11 cellular contexts compared by ENCODE assay signal in genomic region chr7:84701524-84702306, GRCh38.
DNase-seq lines count a peak whose midpoint lies in the region; ATAC-seq and TF ChIP-seq lines count a peak whose summit lies in the region.
"Had no signal": no experiment of that assay in that cellular context is flagged by ENCODE, and none has a peak within 500 bp of the region (broad histone marks: within the 10 kb centered on the region; RNA-seq: fewer than 3 reads in every experiment).

No MANE protein-coding gene starts in this region.

- H3K27me3 Mint-ChIP-seq in mesothelial cell of epicardium (ENCODE audit: low read depth): no peaks in the 10 kb centered on the region
- H3K27me3 Mint-ChIP-seq: activated naive CD8-positive, alpha-beta T cell had no signal

- H3K27me3 ChIP-seq in brain microvascular endothelial cell (replicated peaks): no peaks in the 10 kb centered on the region

- no peaks in the 10 kb centered on the region for H3K36me3 ChIP-seq in brain microvascular endothelial cell (replicated peaks)

- H3K4me1 Mint-ChIP-seq in mesothelial cell of epicardium: peaks cover 9% of the 10 kb centered on the region

- in situ Hi-C loops in brain microvascular endothelial cell (cut with HindIII; ENCODE audit: low pct_ligation_motif_present, low sequenced_read_pairs): no loop called here

- peak overlapping the region; percentile 97 for H3K27ac ChIP-seq in brain microvascular endothelial cell
- H3K27ac ChIP-seq: KMS-11 had no signal

- TF ChIP-seq CTCF in brain microvascular endothelial cell (IDR thresholded peaks at IDR 0.05; ENCODE audit: low read depth, low read length, missing control alignments) (no peak), mesothelial cell of epicardium (IDR thresholded peaks at IDR 0.05; ENCODE audit: unreplicated experiment) (no peak)

- no peak overlapping the region for H3K4me3 ChIP-seq in brain microvascular endothelial cell (ENCODE audit: low read depth, low read length)

- ATAC-seq in left colon (peak; percentile 79), HG02981 (IDR thresholded peaks at IDR 0.05; ENCODE audit: unreplicated experiment) (no peak)

- intact Hi-C loops in left colon (cut with DNase I, micrococcal nuclease): no loop called here

- peaks cover 2% of the 10 kb centered on the region for H3K36me3 Mint-ChIP-seq in mesothelial cell of epicardium
- H3K36me3 Mint-ChIP-seq: activated naive CD8-positive, alpha-beta T cell had no signal

- peaks cover 4% of the 10 kb centered on the region for H3K9me3 Mint-ChIP-seq in mesothelial cell of epicardium

- peak; percentile 15 for DNase-seq in COLO829 (ENCODE audit: low spot score)
- DNase-seq in LHCN-M2 (ENCODE audit: low read depth): peak; percentile 98
- DNase-seq in brain microvascular endothelial cell: peak; percentile 98
- peak in 1 of 2 donors; percentile 4 for DNase-seq in left colon
- DNase-seq in mesothelial cell of epicardium (ENCODE audit: low spot score in 2 of 2, unreplicated experiment in 2 of 2): no peak
- DNase-seq in NCI-H1092 treated with DMSO at 0.1 percent for 48 hours (lab: John Stamatoyannopoulos, UW): no peak
- DNase-seq in GM19238 (ENCODE audit: insufficient read length, low spot score): no peak
- DNase-seq: GDM1 had no signal

- H3K4me3 Mint-ChIP-seq in mesothelial cell of epicardium: no peak overlapping the region
- H3K4me3 Mint-ChIP-seq: activated naive CD8-positive, alpha-beta T cell had no signal

- H3K27ac Mint-ChIP-seq in mesothelial cell of epicardium: no peak overlapping the region
- H3K27ac Mint-ChIP-seq: activated naive CD8-positive, alpha-beta T cell had no signal

Comparison
In these comparisons a context has a peak if more than half of its experiments do, and no peak if none do; other contexts are left out.
1. DNase-seq: peak in COLO829 (single experiment), LHCN-M2 (single experiment) and brain microvascular endothelial cell (single experiment); none in mesothelial cell of epicardium (0 of 2), NCI-H1092 treated with DMSO at 0.1 percent for 48 hours (single experiment) and GM19238 (single experiment).